Comparison of ENCODE assay signal across 14 cellular contexts in the genomic region with DNA sequence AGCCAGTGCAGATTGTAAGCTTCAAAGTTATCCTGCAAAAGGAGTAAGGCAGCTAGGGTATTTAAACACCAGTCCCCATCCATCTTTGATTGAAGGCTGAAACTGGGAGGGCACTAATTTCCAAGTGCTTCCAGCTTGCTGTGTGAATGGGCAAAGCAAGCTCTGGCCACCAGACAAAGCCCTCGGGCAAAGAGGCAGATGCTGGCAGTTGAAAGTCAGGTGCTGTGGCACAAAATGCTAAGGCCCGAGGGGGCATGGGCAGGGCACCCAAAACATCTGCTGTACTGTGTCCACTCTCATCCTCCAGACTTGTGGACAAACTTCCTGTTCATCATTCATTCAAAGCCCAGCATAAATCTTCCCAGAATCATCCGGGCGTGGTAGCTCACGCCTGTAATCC. TPM values are rescaled to one million over a fixed set of nuclear protein-coding genes. Genes with fewer than 3 reads are reported as not detected.
"Had no signal": no experiment of that assay in that cellular context is flagged by ENCODE, and none has a peak within 500 bp of the region (broad histone marks: within the 10 kb centered on the region; RNA-seq: fewer than 3 reads in every experiment).

No MANE protein-coding gene starts in this region.

- H3K36me3 ChIP-seq: neural progenitor cell had no signal

- H3K27ac ChIP-seq: epithelial cell of prostate, neural progenitor cell had no signal

- DNase-seq: activated CD4-positive, alpha-beta T cell treated with anti-CD3 and anti-CD28 coated beads, Interleukin-2, amount 50 U/mL, for 4 hours; activated CD4-positive, CD25-positive, alpha-beta regulatory T cell treated with anti-CD3 and anti-CD28 coated beads, Interleukin-2, amount 50 U/mL, for 72 hours; activated naive CD4-positive, alpha-beta T cell treated with anti-CD3 and anti-CD28 coated beads, Interleukin-2, amount 10 ng/mL, durations not matched to agents 7 days and 5 days; foreskin melanocyte; head of caudate nucleus; left colon; midbrain; naive B cell; stimulated activated CD4-positive, alpha-beta T cell treated with anti-CD3 and anti-CD28 coated beads, Interleukin-2, amount 100 ng/mL, for 48 hours; T-helper 9 cell had no signal

- H3K27me3 ChIP-seq: neural progenitor cell had no signal

- H3K4me1 ChIP-seq: neural progenitor cell had no signal

- ATAC-seq: left colon; stimulated activated memory B cell treated with anti-CD40 and anti-IgM and Interleukin-4, amounts not matched to agents 10 μg/mL and 1 μg/mL and 100 μg/mL, for 72 hours had no signal

- H3K4me3 ChIP-seq: neural progenitor cell had no signal

RNA-seq across cellular contexts. Expression of a gene that starts 23.9 kb away (rescaled TPM):
- total RNA-seq: osteocyte had no signal
